ENCODE assay signal across 8 cellular contexts in the genomic region with DNA sequence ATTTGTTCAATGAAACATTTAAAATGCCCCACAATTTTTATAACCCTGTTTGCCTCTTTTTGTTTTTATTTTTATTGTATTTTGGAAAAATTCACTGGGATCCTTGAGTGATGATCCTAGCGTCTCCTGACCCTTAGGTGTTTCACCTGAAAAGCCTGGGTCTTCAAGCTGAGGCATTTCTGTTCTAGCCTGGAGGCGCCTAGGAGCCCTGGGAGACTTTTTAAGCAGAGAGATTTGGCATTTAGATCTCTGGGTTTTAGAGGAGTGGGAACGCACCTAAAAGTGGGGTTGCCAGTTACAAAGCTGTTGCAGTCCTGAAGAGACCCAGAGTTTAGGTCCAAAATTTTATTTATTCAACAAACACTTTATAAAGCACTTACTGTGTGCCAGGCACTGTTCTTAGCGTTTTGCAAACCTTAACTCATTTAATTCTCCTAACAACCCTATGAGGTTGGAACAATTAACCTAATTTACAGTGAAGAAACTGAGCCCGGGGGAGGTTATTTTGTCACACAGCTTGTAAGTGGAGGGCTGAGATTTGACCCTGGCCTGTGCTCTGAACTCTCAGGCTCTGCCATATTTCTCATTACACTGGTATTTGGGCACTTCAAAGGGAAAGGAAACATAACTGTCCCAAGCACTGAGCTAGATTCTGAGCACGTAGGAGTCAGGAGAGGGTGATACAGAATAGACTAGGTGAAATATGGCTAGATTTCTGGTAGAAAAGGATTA. TPM values are rescaled to one million over a fixed set of nuclear protein-coding genes. Genes with fewer than 3 reads are reported as not detected.
DNase-seq lines count a peak whose midpoint lies in the region; ATAC-seq, FAIRE-seq and TF ChIP-seq lines count a peak whose summit lies in the region.

No MANE protein-coding gene starts in this region.

- peak overlapping the region; percentile 58 to 59 for H3K9ac ChIP-seq in stomach smooth muscle (ENCODE audit: low read length in 2 of 2)

- POLR2A ChIA-PET in WTC11 (lab: Charles Lee), result interaction anchor here (0.8 to 3.2 kb wide), 6 partner anchors 12 to 300 kb away, joined by 3 to 66 read pairs (median 4); a partner anchor contains a TSS

- peaks cover 19% of the 10 kb centered on the region for H3K36me3 Mint-ChIP-seq in WTC11

- peaks cover 20% of the 10 kb centered on the region for H3K4me1 ChIP-seq in hepatocyte (ENCODE audit: insufficient read depth)
- peaks cover 19% of the 10 kb centered on the region for H3K4me1 ChIP-seq in stomach smooth muscle (ENCODE audit: control insufficient read depth, insufficient read depth, low read length)

- no peak for ATAC-seq in WTC11
- no peak for ATAC-seq in HG03196 (IDR thresholded peaks at IDR 0.05; ENCODE audit: unreplicated experiment)
- no peak for ATAC-seq in HG02610 (IDR thresholded peaks at IDR 0.05; ENCODE audit: unreplicated experiment)

- H2AFZ ChIP-seq in hepatocyte, result peak overlapping the region; percentile 38

- H3K27ac ChIP-seq in hepatocyte (peak overlapping the region; percentile 97), stomach smooth muscle (ENCODE audit: low read length) (peak overlapping the region; percentile 62)

- peak overlapping the region; percentile 94 for H3K4me3 Mint-ChIP-seq in WTC11

- WGBS in hepatocyte (ENCODE audit: low lambda C conversion rate, missing lambda C conversion rate), result 50% methylated on average over 6 of the region's 6 CpGs

- peak overlapping the region; percentile 94 for H3K4me2 ChIP-seq in hepatocyte

- H3K27me3 Mint-ChIP-seq in WTC11 (ENCODE audit: low read depth), result no peaks in the 10 kb centered on the region; the same call in 1 of the 2 replicates

- H4K20me1 ChIP-seq in hepatocyte (ENCODE audit: insufficient read depth, poor library complexity, severe bottlenecking), result no peaks in the 10 kb centered on the region

- FAIRE-seq in HTR-8/SVneo (lab: Jason Lieb, UNC), result no peak

- peaks cover 23% of the 10 kb centered on the region for H3K4me1 Mint-ChIP-seq in WTC11

- H3K79me2 ChIP-seq in hepatocyte, result peaks cover 33% of the 10 kb centered on the region

- H3K36me3 ChIP-seq in hepatocyte (replicated peaks; ENCODE audit: insufficient read depth, low read depth) (no peaks in the 10 kb centered on the region), stomach smooth muscle (ENCODE audit: control insufficient read depth in 2 of 2, insufficient read depth in 2 of 2, low read length in 2 of 2) (peaks cover 0 to under 1% of the 10 kb centered on the region in 2 donors)

- peaks cover 4% of the 10 kb centered on the region; the same call in 1 of the 2 replicates for H3K9me3 Mint-ChIP-seq in WTC11

- TF ChIP-seq CTCF in WTC11 (IDR thresholded peaks at IDR 0.05) (no peak), hepatocyte (IDR thresholded peaks at IDR 0.05; ENCODE audit: poor library complexity) (no peak)

- H3K27ac Mint-ChIP-seq in WTC11, result peak overlapping the region; percentile 84

- H3K9me3 ChIP-seq in hepatocyte (ENCODE audit: low read depth), result no peaks in the 10 kb centered on the region
- H3K9me3 ChIP-seq in stomach smooth muscle (ENCODE audit: control insufficient read depth in 2 of 2, low read length in 2 of 2), result no peaks in the 10 kb centered on the region

- H3K27me3 ChIP-seq in hepatocyte (no peaks in the 10 kb centered on the region), stomach smooth muscle (ENCODE audit: control insufficient read depth in 1 of 2, insufficient read depth in 2 of 2, low read length in 2 of 2) (no peaks in the 10 kb centered on the region)

- H3K4me3 ChIP-seq in hepatocyte, result peak overlapping the region; percentile 18
- peak overlapping the region; percentile 46 to 93 for H3K4me3 ChIP-seq in stomach smooth muscle (ENCODE audit: low read length in 2 of 2)

- CTCF ChIA-PET in WTC11 (lab: Charles Lee), result interaction anchor here (0.6 to 5.8 kb wide), 9 partner anchors 12 to 291 kb away, joined by 3 to 64 read pairs (median 10); no protein-coding TSS in a partner anchor

- peak; percentile 33 for DNase-seq in NCI-H748 (lab: John Stamatoyannopoulos, UW; ENCODE audit: unreplicated experiment)
- DNase-seq in NCI-H748 treated with DMSO at 0.1 percent for 48 hours (lab: John Stamatoyannopoulos, UW), result no peak
- no peak for DNase-seq in WTC11 (ENCODE audit: low spot score)
- DNase-seq in hepatocyte (ENCODE audit: low spot score), result no peak
- DNase-seq in HTR-8/SVneo (ENCODE audit: insufficient read length, low spot score), result no peak

- H3K9me2 ChIP-seq in hepatocyte (replicated peaks; ENCODE audit: insufficient read depth), result no peaks in the 10 kb centered on the region

TF ChIP-seq in WTC11, 78 proteins besides CTCF, POLR2A, EP300 and RAD21:
- TF ChIP-seq NFATC4 (CRISPR knock-in tag; IDR thresholded peaks at IDR 0.05), result no peak

RNA-seq across cellular contexts. Expression of a gene that starts 0.8 kb away (rescaled TPM):
- total RNA-seq in WTC11 (2021) (105 to 108 TPM (median 105 TPM) in 3 replicates), hepatocyte (151 and 159 TPM in 2 replicates)
- polyA plus RNA-seq in hepatocyte, result 218 and 230 TPM in 2 replicates

RNA-seq across cellular contexts. Expression of a gene that starts 10.5 kb away (rescaled TPM):
- total RNA-seq in WTC11 (2021) (416 to 423 TPM (median 422 TPM) in 3 replicates), hepatocyte (256 and 317 TPM in 2 replicates)
- 277 and 356 TPM in 2 replicates for polyA plus RNA-seq in hepatocyte

RNA-seq across cellular contexts. Expression of a gene that starts 24.9 kb away (rescaled TPM):
- total RNA-seq in WTC11 (2021), result 72.3 to 96.3 TPM (median 73.2 TPM) in 3 replicates
- total RNA-seq in hepatocyte, result 14.2 and 15.4 TPM in 2 replicates
- 13.6 and 21.0 TPM in 2 replicates for polyA plus RNA-seq in hepatocyte

RNA-seq across cellular contexts. Expression of a gene that starts 25.2 kb away (rescaled TPM):
- total RNA-seq in WTC11 (2021) (175 to 192 TPM (median 190 TPM) in 3 replicates), hepatocyte (64.7 and 90.9 TPM in 2 replicates)
- polyA plus RNA-seq in hepatocyte, result 253 and 255 TPM in 2 replicates
